ENCODE assay signal across 34 cellular contexts in genomic region chr10:45370202-45370955, GRCh38. TPM values are rescaled to one million over a fixed set of nuclear protein-coding genes. Genes with fewer than 3 reads are reported as not detected.
DNase-seq lines count a peak whose midpoint lies in the region; ATAC-seq and TF ChIP-seq lines count a peak whose summit lies in the region.
"Had no signal": no experiment of that assay in that cellular context is flagged by ENCODE, and none has a peak within 500 bp of the region (broad histone marks: within the 10 kb centered on the region; RNA-seq: fewer than 3 reads in every experiment).

No MANE protein-coding gene starts in this region.

- DNase-seq in SIG-M5 treated with dmso at 0.1 percent for 504 hours (lab: John Stamatoyannopoulos, UW; ENCODE audit: unreplicated experiment) (peak; percentile 8), SIG-M5 (lab: John Stamatoyannopoulos, UW) (no peak), NAMALWA (ENCODE audit: low spot score) (peak; percentile 90), OCI-LY7 (ENCODE audit: low spot score) (peak; percentile 89), MCF 10A (ENCODE audit: unreplicated experiment) (no peak)
- DNase-seq in stimulated activated naive B cell treated with anti-CD40 and anti-IgM and Interleukin-4, amounts not matched to agents 10 μg/mL and 1 μg/mL and 100 μg/mL, for 72 hours, result no peak
- DNase-seq in activated CD4-positive, alpha-beta T cell treated with anti-CD3 and anti-CD28 coated beads for 36 hours, result no peak
- DNase-seq: amniotic stem cell; dermis blood vessel endothelial cell; DMS 273 treated with DMSO at 0.1 percent for 48 hours; EL; H9; islet precursor cell; left ventricle myocardium inferior; NCI-H1417 treated with DMSO at 0.1 percent for 48 hours; NCI-H2081; NCI-H345; NCI-H82; PC-9; right cardiac atrium; stimulated activated CD4-positive, alpha-beta T cell treated with anti-CD3 and anti-CD28 coated beads, Interleukin-1b, Interleukin-23, amount 100 ng/mL, for 48 hours had no signal

- H3K36me3 ChIP-seq in OCI-LY7 (ENCODE audit: insufficient read depth, low read length), result peaks cover 17% of the 10 kb centered on the region
- H3K36me3 ChIP-seq: left ventricle myocardium inferior, neutrophil, tibial nerve had no signal

- peaks cover 0 to 3% of the 10 kb centered on the region in 2 donors for H3K36me3 Mint-ChIP-seq in stimulated activated naive B cell treated with anti-CD40 and anti-IgM and Interleukin-4, amounts not matched to agents 10 μg/mL and 1 μg/mL and 100 μg/mL, for 72 hours
- H3K36me3 Mint-ChIP-seq in activated CD4-positive, alpha-beta T cell treated with anti-CD3 and anti-CD28 coated beads for 36 hours (ENCODE audit: low read depth), result no peaks in the 10 kb centered on the region
- no peaks in the 10 kb centered on the region for H3K36me3 Mint-ChIP-seq in MCF 10A (ENCODE audit: insufficient read depth, unreplicated experiment)
- H3K36me3 Mint-ChIP-seq: activated naive CD4-positive, alpha-beta T cell treated with anti-CD3 and anti-CD28 coated beads, Interleukin-2, amount 50 U/mL, for 24 hours; brain; mesothelial cell of epicardium had no signal

- peak overlapping the region; percentile 98 for H3K27ac ChIP-seq in OCI-LY7 (ENCODE audit: low read depth, low read length, poor library complexity, severe bottlenecking)
- H3K27ac ChIP-seq: left ventricle myocardium inferior, neutrophil, PC-9, tibial nerve had no signal

- H3K79me2 ChIP-seq in OCI-LY7 (ENCODE audit: insufficient read depth, low read depth, low read length), result peaks cover 71% of the 10 kb centered on the region

- peaks cover 44 to 90% of the 10 kb centered on the region in 2 donors for H3K4me1 Mint-ChIP-seq in stimulated activated naive B cell treated with anti-CD40 and anti-IgM and Interleukin-4, amounts not matched to agents 10 μg/mL and 1 μg/mL and 100 μg/mL, for 72 hours
- H3K4me1 Mint-ChIP-seq in activated CD4-positive, alpha-beta T cell treated with anti-CD3 and anti-CD28 coated beads for 36 hours, result peaks cover 8% of the 10 kb centered on the region
- H3K4me1 Mint-ChIP-seq in MCF 10A (ENCODE audit: insufficient read depth, unreplicated experiment), result no peaks in the 10 kb centered on the region

- H3K27ac Mint-ChIP-seq in stimulated activated naive B cell treated with anti-CD40 and anti-IgM and Interleukin-4, amounts not matched to agents 10 μg/mL and 1 μg/mL and 100 μg/mL, for 72 hours, result peak overlapping the region; percentile 7
- H3K27ac Mint-ChIP-seq in activated CD4-positive, alpha-beta T cell treated with anti-CD3 and anti-CD28 coated beads for 36 hours, result no peak overlapping the region
- no peak overlapping the region for H3K27ac Mint-ChIP-seq in MCF 10A (ENCODE audit: low read depth, unreplicated experiment)
- H3K27ac Mint-ChIP-seq: activated naive CD4-positive, alpha-beta T cell treated with anti-CD3 and anti-CD28 coated beads, Interleukin-2, amount 50 U/mL, for 24 hours; brain; H9; mesothelial cell of epicardium; T-helper 2 cell treated with Interferon-gamma antibody and Interleukin-4, amounts not matched to agents 5 μg/mL and 100 μg/mL, for 36 hours had no signal

- BruUV-seq in OCI-LY7 (replicated peaks; lab: Mats Ljungman, UMichigan) (no TSS peak), MCF 10A (replicated peaks; lab: Mats Ljungman, UMichigan) (no TSS peak)

- peaks cover 47% of the 10 kb centered on the region for H3K4me1 ChIP-seq in OCI-LY7 (ENCODE audit: insufficient read depth, low read length, poor library complexity, severe bottlenecking)

- H3K9me2 ChIP-seq in OCI-LY7 (ENCODE audit: insufficient read depth, low read length), result no peaks in the 10 kb centered on the region

- no peaks in the 10 kb centered on the region for H3K27me3 Mint-ChIP-seq in stimulated activated naive B cell treated with anti-CD40 and anti-IgM and Interleukin-4, amounts not matched to agents 10 μg/mL and 1 μg/mL and 100 μg/mL, for 72 hours
- H3K27me3 Mint-ChIP-seq in activated CD4-positive, alpha-beta T cell treated with anti-CD3 and anti-CD28 coated beads for 36 hours, result peaks cover 40% of the 10 kb centered on the region
- H3K27me3 Mint-ChIP-seq in MCF 10A (ENCODE audit: insufficient read depth, unreplicated experiment), result peaks cover 55% of the 10 kb centered on the region

- no peak for ATAC-seq in stimulated activated naive B cell treated with anti-CD40 and anti-IgM and Interleukin-4, amounts not matched to agents 10 μg/mL and 1 μg/mL and 100 μg/mL, for 72 hours (replicated peaks)
- no peak for ATAC-seq in GM19324 (IDR thresholded peaks at IDR 0.05; ENCODE audit: low FRiP score, unreplicated experiment)
- ATAC-seq in activated CD4-positive, alpha-beta T cell treated with anti-CD3 and anti-CD28 coated beads for 36 hours, result no peak
- ATAC-seq: esophagus mucosa, right cardiac atrium, Right ventricle myocardium inferior had no signal

- H3K9me3 Mint-ChIP-seq in stimulated activated naive B cell treated with anti-CD40 and anti-IgM and Interleukin-4, amounts not matched to agents 10 μg/mL and 1 μg/mL and 100 μg/mL, for 72 hours, result no peaks in the 10 kb centered on the region
- no peaks in the 10 kb centered on the region for H3K9me3 Mint-ChIP-seq in activated CD4-positive, alpha-beta T cell treated with anti-CD3 and anti-CD28 coated beads for 36 hours (ENCODE audit: low read depth)
- no peaks in the 10 kb centered on the region for H3K9me3 Mint-ChIP-seq in MCF 10A (ENCODE audit: unreplicated experiment)
- H3K9me3 Mint-ChIP-seq: activated naive CD4-positive, alpha-beta T cell treated with anti-CD3 and anti-CD28 coated beads, Interleukin-2, amount 50 U/mL, for 24 hours; T-helper 2 cell treated with Interferon-gamma antibody and Interleukin-4, amounts not matched to agents 5 μg/mL and 100 μg/mL, for 36 hours had no signal

- POLR2A ChIA-PET in OCI-LY7 (lab: Charles Lee), result interaction anchor here (0.6 to 3.3 kb wide), 10 partner anchors 10 to 920 kb away, joined by 3 to 31 read pairs (median 6); partner anchors contain the start of gene ZFAND4
- POLR2A ChIA-PET in activated CD4-positive, alpha-beta T cell treated with anti-CD3 and anti-CD28 coated beads for 36 hours (lab: Charles Lee), result no interaction called here
- POLR2A ChIA-PET in MCF 10A (lab: Yijun Ruan, JAX), result no interaction called here

- H3K4me2 ChIP-seq in OCI-LY7 (ENCODE audit: low read length), result peak overlapping the region; percentile 99
- H3K4me2 ChIP-seq: PC-9, smooth muscle cell had no signal

- peak overlapping the region; percentile 89 for H3K4me3 ChIP-seq in OCI-LY7 (ENCODE audit: low read depth, low read length, poor library complexity, severe bottlenecking)
- H3K4me3 ChIP-seq: left ventricle myocardium inferior, PC-9, smooth muscle cell, tibial nerve had no signal

- H4K20me1 ChIP-seq in OCI-LY7 (ENCODE audit: insufficient read depth, low read length), result peaks cover 6% of the 10 kb centered on the region; the same call in 1 of the 2 replicates

- intact Hi-C loops in OCI-LY7 (cut with micrococcal nuclease; ENCODE audit: unreplicated experiment), result loop anchor here (2.0 to 5.0 kb wide), 3 partner anchors 120 to 302 kb away; partner anchors contain the start of gene ZFAND4
- intact Hi-C loops in activated CD4-positive, alpha-beta T cell treated with anti-CD3 and anti-CD28 coated beads for 36 hours (cut with DNase I, micrococcal nuclease), result no loop called here
- intact Hi-C loops in MCF 10A (cut with micrococcal nuclease), result no loop called here

- no peak for TF ChIP-seq CTCF in OCI-LY7 (conservative IDR thresholded peaks at IDR 0.05; ENCODE audit: low read length)
- no peak for TF ChIP-seq CTCF in MCF 10A (IDR thresholded peaks at IDR 0.05; ENCODE audit: unreplicated experiment)

- CTCF ChIA-PET in OCI-LY7 (lab: Charles Lee; ENCODE audit: unreplicated experiment), result interaction anchor here (0.6 kb wide), 1 partner anchor 49 kb away, joined by 3 read pairs; no protein-coding TSS in a partner anchor
- CTCF ChIA-PET in activated CD4-positive, alpha-beta T cell treated with anti-CD3 and anti-CD28 coated beads for 36 hours (lab: Charles Lee), result interaction anchor here (0.7 kb wide), 1 partner anchor 569 kb away, joined by 3 read pairs; no protein-coding TSS in a partner anchor
- CTCF ChIA-PET in MCF 10A (lab: Yijun Ruan, JAX), result interaction anchor here (0.7 kb wide), 1 partner anchor 136 kb away, joined by 3 read pairs; no protein-coding TSS in a partner anchor

- no peak overlapping the region for H2AFZ ChIP-seq in OCI-LY7 (ENCODE audit: low read length)
- H2AFZ ChIP-seq: PC-9 had no signal

- H3K4me3 Mint-ChIP-seq in stimulated activated naive B cell treated with anti-CD40 and anti-IgM and Interleukin-4, amounts not matched to agents 10 μg/mL and 1 μg/mL and 100 μg/mL, for 72 hours, result no peak overlapping the region
- no peak overlapping the region for H3K4me3 Mint-ChIP-seq in activated CD4-positive, alpha-beta T cell treated with anti-CD3 and anti-CD28 coated beads for 36 hours
- H3K4me3 Mint-ChIP-seq in MCF 10A (ENCODE audit: unreplicated experiment), result no peak overlapping the region
- H3K4me3 Mint-ChIP-seq: activated naive CD4-positive, alpha-beta T cell treated with anti-CD3 and anti-CD28 coated beads, Interleukin-2, amount 50 U/mL, for 24 hours; brain; H9; mesothelial cell of epicardium; T-helper 2 cell treated with Interferon-gamma antibody and Interleukin-4, amounts not matched to agents 5 μg/mL and 100 μg/mL, for 36 hours had no signal

- no peaks in the 10 kb centered on the region for H3K9me3 ChIP-seq in OCI-LY7 (ENCODE audit: low read length)
- H3K9me3 ChIP-seq: left ventricle myocardium inferior, neutrophil, tibial nerve had no signal

RNA-seq across cellular contexts. Expression of gene ALOX5, which starts 3.6 kb away (rescaled TPM):
- total RNA-seq in OCI-LY7 (2014; rRNA removed; shearing (Covaris generic)), result 146 and 164 TPM in 2 replicates
- total RNA-seq in OCI-LY7 (2022) (139 and 169 TPM in 2 replicates), MCF 10A (2022) (not detected in 2 replicates)
- under 1 TPM; 0.21 to 0.26 TPM for total RNA-seq in activated CD4-positive, alpha-beta T cell treated with anti-CD3 and anti-CD28 coated beads for 36 hours
- total RNA-seq: A673, fibroblast of villous mesenchyme had no signal

RNA-seq across cellular contexts. Expression of gene OR13A1, which starts 55.0 kb away (rescaled TPM):
- 10.5 and 14.4 TPM in 2 replicates for total RNA-seq in OCI-LY7 (2014; rRNA removed; shearing (Covaris generic))
- total RNA-seq in OCI-LY7 (2022) (14.5 and 17.4 TPM in 2 replicates), MCF 10A (2022) (not detected in 2 replicates)
- not detected for total RNA-seq in activated CD4-positive, alpha-beta T cell treated with anti-CD3 and anti-CD28 coated beads for 36 hours
- total RNA-seq: A673, dermis blood vessel endothelial cell, fibroblast of villous mesenchyme, left ventricle myocardium inferior, PC-9, posterior vena cava, right cardiac atrium, Right ventricle myocardium inferior, smooth muscle cell, tibial nerve had no signal

Comparison
In these comparisons a context has a peak if more than half of its experiments do, and no peak if none do; other contexts are left out.
1. DNase-seq: peak in SIG-M5 treated with dmso at 0.1 percent for 504 hours (single experiment), NAMALWA (single experiment) and OCI-LY7 (single experiment); none in SIG-M5 (single experiment), stimulated activated naive B cell treated with anti-CD40 and anti-IgM and Interleukin-4, amounts not matched to agents 10 μg/mL and 1 μg/mL and 100 μg/mL, for 72 hours (single experiment), activated CD4-positive, alpha-beta T cell treated with anti-CD3 and anti-CD28 coated beads for 36 hours (single experiment) and MCF 10A (single experiment).
2. RNA of gene ALOX5, which starts 3.6 kb away (total RNA-seq): 139 to 169 TPM in OCI-LY7; 0.21 to 0.26 TPM in activated CD4-positive, alpha-beta T cell treated with anti-CD3 and anti-CD28 coated beads for 36 hours and not detected in MCF 10A; every median in the first group is over 100 times any median in the second.
3. RNA of gene OR13A1, which starts 55.0 kb away (total RNA-seq): 10.5 to 17.4 TPM in OCI-LY7; not detected in activated CD4-positive, alpha-beta T cell treated with anti-CD3 and anti-CD28 coated beads for 36 hours and not detected in MCF 10A; every median in the first group is over 10 times any median in the second.